ENCODE assay signal across 9 cellular contexts in the genomic region with DNA sequence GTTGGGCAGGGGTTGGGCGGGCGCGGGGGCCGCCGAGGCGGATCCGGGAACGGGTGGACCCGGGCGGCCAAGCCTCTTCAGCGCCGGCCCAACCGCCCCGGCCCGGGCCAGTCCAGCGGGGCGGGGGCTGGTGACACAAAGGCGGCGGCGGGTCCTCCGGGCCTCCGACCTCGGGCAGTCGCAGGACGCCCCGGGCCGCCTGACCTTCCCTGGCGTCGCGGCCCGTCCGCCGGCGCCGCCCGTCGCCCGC. TPM values are rescaled to one million over a fixed set of nuclear protein-coding genes. Genes with fewer than 3 reads are reported as not detected.
DNase-seq lines count a peak whose midpoint lies in the region; ATAC-seq and TF ChIP-seq lines count a peak whose summit lies in the region.
"Had no signal": no experiment of that assay in that cellular context is flagged by ENCODE, and none has a peak within 500 bp of the region (broad histone marks: within the 10 kb centered on the region; RNA-seq: fewer than 3 reads in every experiment).

No MANE protein-coding gene starts in this region.

- in situ Hi-C loops in astrocyte of the spinal cord (cut with HindIII; ENCODE audit: low sequenced_read_pairs): no loop called here

- no peak for TF ChIP-seq CTCF in left ventricle myocardium inferior (IDR thresholded peaks at IDR 0.05; ENCODE audit: borderline replicate concordance)
- TF ChIP-seq CTCF in astrocyte of the spinal cord (IDR thresholded peaks at IDR 0.05; ENCODE audit: low read depth, low read length): no peak
- no peak for TF ChIP-seq CTCF in lower lobe of right lung (IDR thresholded peaks at IDR 0.05)
- TF ChIP-seq CTCF in natural killer cell (IDR thresholded peaks at IDR 0.05): no peak

- no peaks in the 10 kb centered on the region for H3K27me3 Mint-ChIP-seq in natural killer cell (ENCODE audit: low read depth in 2 of 2)
- no peaks in the 10 kb centered on the region for H3K27me3 Mint-ChIP-seq in activated naive CD8-positive, alpha-beta T cell treated with anti-CD3 and anti-CD28 coated beads, Interleukin-2, amount 50 U/mL, for 24 hours

- peak overlapping the region; percentile 98 for H3K27ac ChIP-seq in left ventricle myocardium inferior (replicated peaks)
- peak overlapping the region; percentile 94 for H3K27ac ChIP-seq in lower lobe of right lung
- H3K27ac ChIP-seq in urinary bladder (ENCODE audit: low read depth): peak overlapping the region; percentile 96

- intact Hi-C loops in left ventricle myocardium inferior (cut with micrococcal nuclease): no loop called here
- intact Hi-C loops in cardiac septum (cut with DNase I): no loop called here
- intact Hi-C loops in lower lobe of right lung (cut with DNase I): no loop called here
- intact Hi-C loops in natural killer cell (cut with micrococcal nuclease): loop anchor here (10.0 kb wide), 1 partner anchor 76 kb away; the partner anchor contains the start of gene HILPDA

- no peaks in the 10 kb centered on the region for H3K36me3 Mint-ChIP-seq in natural killer cell
- H3K36me3 Mint-ChIP-seq in activated naive CD8-positive, alpha-beta T cell treated with anti-CD3 and anti-CD28 coated beads, Interleukin-2, amount 50 U/mL, for 24 hours (ENCODE audit: low read depth): peaks cover 12% of the 10 kb centered on the region

- under 1% methylated on average over 38 of the region's 38 CpGs for WGBS in urinary bladder

- H3K4me3 ChIP-seq in left ventricle myocardium inferior: peak overlapping the region; percentile 87
- H3K4me3 ChIP-seq in astrocyte of the spinal cord (ENCODE audit: low read depth, low read length): peak overlapping the region; percentile 81
- H3K4me3 ChIP-seq in lower lobe of right lung: peak overlapping the region; percentile 68
- peak overlapping the region; percentile 77 for H3K4me3 ChIP-seq in urinary bladder (ENCODE audit: low read depth, low read length)

- DNase-seq in left ventricle myocardium inferior (no peak), cardiac septum (ENCODE audit: low spot score) (no peak), astrocyte of the spinal cord (ENCODE audit: low read depth, low spot score) (no peak), lower lobe of right lung (no peak), natural killer cell (no peak)
- no peak for DNase-seq in activated effector memory CD4-positive, alpha-beta T cell treated with Interleukin-2 at 50 U/mL for 16 hours
- DNase-seq in activated naive CD8-positive, alpha-beta T cell treated with anti-CD3 and anti-CD28 coated beads, Interleukin-2, amount 50 U/mL, for 24 hours: no peak

- no peak for ATAC-seq in lower lobe of right lung
- no peak for ATAC-seq in natural killer cell
- no peak for ATAC-seq in activated naive CD8-positive, alpha-beta T cell treated with anti-CD3 and anti-CD28 coated beads, Interleukin-2, amount 50 U/mL, for 24 hours

- H3K27me3 ChIP-seq in left ventricle myocardium inferior (ENCODE audit: low read depth): no peaks in the 10 kb centered on the region
- no peaks in the 10 kb centered on the region for H3K27me3 ChIP-seq in lower lobe of right lung (ENCODE audit: low read depth)

- H3K4me3 Mint-ChIP-seq in natural killer cell: no peak overlapping the region
- no peak overlapping the region for H3K4me3 Mint-ChIP-seq in activated naive CD8-positive, alpha-beta T cell treated with anti-CD3 and anti-CD28 coated beads, Interleukin-2, amount 50 U/mL, for 24 hours

- peaks cover 13% of the 10 kb centered on the region for H3K36me3 ChIP-seq in left ventricle myocardium inferior
- peaks cover 15% of the 10 kb centered on the region for H3K36me3 ChIP-seq in lower lobe of right lung
- no peaks in the 10 kb centered on the region for H3K36me3 ChIP-seq in urinary bladder (ENCODE audit: insufficient read depth)

- H3K9me3 Mint-ChIP-seq in natural killer cell: no peaks in the 10 kb centered on the region
- H3K9me3 Mint-ChIP-seq in activated naive CD8-positive, alpha-beta T cell treated with anti-CD3 and anti-CD28 coated beads, Interleukin-2, amount 50 U/mL, for 24 hours: no peaks in the 10 kb centered on the region
- H3K9me3 Mint-ChIP-seq: brain had no signal

- H3K4me1 Mint-ChIP-seq in natural killer cell: peaks cover 24 to 26% of the 10 kb centered on the region in 2 donors
- peaks cover 28% of the 10 kb centered on the region for H3K4me1 Mint-ChIP-seq in activated naive CD8-positive, alpha-beta T cell treated with anti-CD3 and anti-CD28 coated beads, Interleukin-2, amount 50 U/mL, for 24 hours

- no peak overlapping the region for H3K27ac Mint-ChIP-seq in natural killer cell
- no peak overlapping the region for H3K27ac Mint-ChIP-seq in activated naive CD8-positive, alpha-beta T cell treated with anti-CD3 and anti-CD28 coated beads, Interleukin-2, amount 50 U/mL, for 24 hours

- H3K4me1 ChIP-seq in left ventricle myocardium inferior (peaks cover 57% of the 10 kb centered on the region), lower lobe of right lung (peaks cover 21% of the 10 kb centered on the region), urinary bladder (ENCODE audit: insufficient read depth) (no peaks in the 10 kb centered on the region)

- H3K9me3 ChIP-seq in left ventricle myocardium inferior (replicated peaks) (no peaks in the 10 kb centered on the region), lower lobe of right lung (no peaks in the 10 kb centered on the region)

RNA-seq across cellular contexts. Expression of gene METTL2B, which starts 54.2 kb away (rescaled TPM):
- 19.5 TPM for total RNA-seq in left ventricle myocardium inferior
- 22.8 TPM for total RNA-seq in cardiac septum
- total RNA-seq in lower lobe of right lung: 19.1 TPM
- total RNA-seq in urinary bladder: 32.5 TPM
- 12.1 TPM for polyA plus RNA-seq in urinary bladder
- 10 to 100 TPM; 16.1 to 20.8 (median 20.0) TPM for total RNA-seq in natural killer cell
